ENCODE assay signal across 9 cellular contexts in the genomic region with DNA sequence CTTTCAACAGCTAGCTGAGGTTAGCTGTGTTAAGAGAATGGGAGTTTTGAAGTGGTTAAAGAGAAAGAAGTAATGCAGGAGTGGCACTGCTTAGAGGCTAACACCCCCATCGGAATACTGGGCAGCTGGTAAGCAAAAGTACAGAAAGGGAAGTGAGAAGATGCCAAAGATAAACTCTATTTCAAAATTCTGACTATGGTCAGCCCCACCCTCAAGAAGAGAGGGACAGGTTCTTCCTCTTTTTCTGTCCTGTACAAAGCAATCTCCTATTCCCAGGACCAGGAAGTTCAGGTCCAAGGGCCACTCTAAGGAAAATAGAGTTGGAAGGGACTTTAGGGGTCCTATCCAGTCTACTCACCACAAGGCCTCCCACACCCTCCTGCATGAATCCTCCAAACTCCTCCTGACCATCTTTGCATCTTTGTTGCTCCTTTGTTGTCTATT. TPM values are rescaled to one million over a fixed set of nuclear protein-coding genes. Genes with fewer than 3 reads are reported as not detected.
DNase-seq lines count a peak whose midpoint lies in the region; ATAC-seq, FAIRE-seq and TF ChIP-seq lines count a peak whose summit lies in the region.
"Had no signal": no experiment of that assay in that cellular context is flagged by ENCODE, and none has a peak within 500 bp of the region (broad histone marks: within the 10 kb centered on the region; RNA-seq: fewer than 3 reads in every experiment).

No MANE protein-coding gene starts in this region.

- H3K79me2 ChIP-seq in K562 (ENCODE audit: control insufficient read depth, insufficient read depth, low read length), result no peaks in the 10 kb centered on the region

- no peak overlapping the region for H3K9ac ChIP-seq in K562 (ENCODE audit: insufficient read depth in 1 of 2, low read depth in 2 of 2, low read length in 2 of 2)

- in situ Hi-C loops in K562 (cut with MboI), result no loop called here

- peak; percentile 82 for ATAC-seq in GM19455 (IDR thresholded peaks at IDR 0.05; ENCODE audit: unreplicated experiment)
- ATAC-seq in HG03457 (IDR thresholded peaks at IDR 0.05; ENCODE audit: unreplicated experiment), result peak; percentile 67
- ATAC-seq in K562, result peak; percentile 60

- POLR2A ChIA-PET in CD8-positive, alpha-beta memory T cell (lab: Charles Lee), result no interaction called here
- POLR2A ChIA-PET in K562 (lab: Yijun Ruan, JAX), result interaction anchor here (0.9 to 1.1 kb wide), 2 partner anchors 11 to 87 kb away, joined by 3 read pairs; no protein-coding TSS in a partner anchor

- no peak for TF ChIP-seq RAD21 in K562 (CRISPR knock-in tag; conservative IDR thresholded peaks at IDR 0.05 in 1 of 2, IDR thresholded peaks at IDR 0.05 in 1 of 2)

- TF ChIP-seq POLR2A in K562 (conservative IDR thresholded peaks at IDR 0.05), result no peak
- TF ChIP-seq POLR2A in H54 (IDR thresholded peaks at IDR 0.05; ENCODE audit: low read depth, low read length), result no peak

- no peaks in the 10 kb centered on the region for H4K20me1 ChIP-seq in K562 (replicated peaks; ENCODE audit: control insufficient read depth, insufficient read depth, low read length)

- no peaks in the 10 kb centered on the region for H3K9me3 Mint-ChIP-seq in CD8-positive, alpha-beta memory T cell

- no peaks in the 10 kb centered on the region for H3K36me3 ChIP-seq in CD8-positive, alpha-beta memory T cell (ENCODE audit: insufficient read depth, low read length)
- no peaks in the 10 kb centered on the region for H3K36me3 ChIP-seq in K562 (ENCODE audit: control insufficient read depth, insufficient read depth, low read length)

- CTCF ChIA-PET in CD8-positive, alpha-beta memory T cell (lab: Charles Lee), result no interaction called here
- CTCF ChIA-PET in K562 (lab: Yijun Ruan, JAX; ENCODE audit: low intra/inter-chr PET ratio), result no interaction called here

- no peak overlapping the region for H3K4me3 ChIP-seq in CD8-positive, alpha-beta memory T cell (ENCODE audit: low read length)
- H3K4me3 ChIP-seq in K562, result no peak overlapping the region

- FAIRE-seq in K562 (lab: Jason Lieb, UNC), result peak; percentile 74
- FAIRE-seq in H54 (lab: Jason Lieb, UNC), result no peak

- H3K27ac ChIP-seq in CD8-positive, alpha-beta memory T cell (ENCODE audit: low read depth, low read length), result no peak overlapping the region
- H3K27ac ChIP-seq in K562 (ENCODE audit: extremely low read depth, low read depth, low read length), result no peak overlapping the region

- H3K4me2 ChIP-seq in K562 (ENCODE audit: insufficient read depth, low read length), result no peak overlapping the region

- no peaks in the 10 kb centered on the region for H3K36me3 Mint-ChIP-seq in CD8-positive, alpha-beta memory T cell

- intact Hi-C loops in K562 (cut with micrococcal nuclease), result no loop called here

- H3K4me1 Mint-ChIP-seq in CD8-positive, alpha-beta memory T cell, result peaks cover 42 to 55% (median 48%) of the 10 kb centered on the region in 3 donors

- TF ChIP-seq EP300 in K562 (IDR thresholded peaks at IDR 0.05; ENCODE audit: low read length), result no peak

- peak in 1 of 5 donors; percentile 16 for DNase-seq in CD8-positive, alpha-beta memory T cell
- DNase-seq in K562 (ENCODE audit: extremely low read depth in 1 of 4, low spot score in 3 of 4) (no peak), H54 (ENCODE audit: insufficient read length, low spot score) (no peak), NCI-H446 treated with DMSO at 0.1 percent for 48 hours (lab: John Stamatoyannopoulos, UW) (no peak), NCI-H1436 (lab: John Stamatoyannopoulos, UW) (no peak), NCI-H774 (lab: John Stamatoyannopoulos, UW) (no peak)
- DNase-seq: left cardiac atrium had no signal

- peak overlapping the region in 5 of 8 donors; percentile 7 to 58 (median 25) for H3K27ac Mint-ChIP-seq in CD8-positive, alpha-beta memory T cell

- peak overlapping the region in 4 of 7 donors; percentile 6 to 57 (median 32) for H3K4me3 Mint-ChIP-seq in CD8-positive, alpha-beta memory T cell

- H3K9me1 ChIP-seq in K562 (ENCODE audit: control insufficient read depth, insufficient read depth, low read length), result no peaks in the 10 kb centered on the region

- peak overlapping the region; percentile 4; the same call in 1 of the 2 replicates for H2AFZ ChIP-seq in K562 (ENCODE audit: low read depth, low read length)

- TF ChIP-seq CTCF in K562 (IDR thresholded peaks at IDR 0.05 in 2 of 3, conservative IDR thresholded peaks at IDR 0.05 in 1 of 3; ENCODE audit: insufficient read depth in 2 of 3, low read depth in 1 of 3, low read length in 3 of 3), result no peak

- peaks cover 31% of the 10 kb centered on the region for H3K4me1 ChIP-seq in CD8-positive, alpha-beta memory T cell (ENCODE audit: insufficient read depth, low read length)
- peaks cover 3 to 21% of the 10 kb centered on the region in 2 experiments; a peak in 3 of 5 replicates for H3K4me1 ChIP-seq in K562 (replicated peaks in 1 of 2; ENCODE audit: control insufficient read depth in 2 of 2, insufficient read depth in 2 of 2, low read length in 2 of 2)

- H3K27me3 Mint-ChIP-seq in CD8-positive, alpha-beta memory T cell, result no peaks in the 10 kb centered on the region

- 0% methylated on average over 1 of the region's 1 CpG for WGBS in K562 (ENCODE audit: insufficient coverage, low coverage, missing lambda C conversion rate)

- no TSS peak for BruUV-seq in K562 (replicated peaks; lab: Mats Ljungman, UMichigan)

- H3K27me3 ChIP-seq in CD8-positive, alpha-beta memory T cell (ENCODE audit: insufficient read depth, low read length, poor library complexity, severe bottlenecking), result no peaks in the 10 kb centered on the region
- H3K27me3 ChIP-seq in K562 (ENCODE audit: control insufficient read depth in 2 of 2, insufficient read depth in 2 of 2, low read length in 2 of 2), result no peaks in the 10 kb centered on the region

- H3K9me3 ChIP-seq in CD8-positive, alpha-beta memory T cell (ENCODE audit: low read length), result no peaks in the 10 kb centered on the region
- H3K9me3 ChIP-seq in K562 (replicated peaks; ENCODE audit: control insufficient read depth, insufficient read depth, low read depth, low read length), result no peaks in the 10 kb centered on the region

TF ChIP-seq in K562, 482 proteins besides CTCF, POLR2A, EP300 and RAD21 (continues in another document):
- TF ChIP-seq SPI1 (IDR thresholded peaks at IDR 0.05; ENCODE audit: borderline replicate concordance, low read depth, low read length) (peak; percentile 88), AFF4 (CRISPR knock-in tag; IDR thresholded peaks at IDR 0.05) (no peak), CBFA2T2 (conservative IDR thresholded peaks at IDR 0.05) (0 out of 2 replicates have a peak, but pooled peaks have one; percentile 2), TBP (optimal IDR thresholded peaks at IDR 0.05; ENCODE audit: low read depth, low read length) (no peak), CEBPB (tag; IDR thresholded peaks at IDR 0.05) (0 out of 2 replicates have a peak, but pooled peaks have one; percentile 28), XRCC4 (IDR thresholded peaks at IDR 0.05; ENCODE audit: extremely low read depth, insufficient read depth, insufficient read length) (no peak), GATA2 (CRISPR knock-in tag; IDR thresholded peaks at IDR 0.05) (peak; percentile 67), ARID1B (IDR thresholded peaks at IDR 0.05) (peak; percentile 34; the same call in 1 of the 2 replicates), MTA2 (IDR thresholded peaks at IDR 0.05; ENCODE audit: low read depth) (0 out of 2 replicates have a peak, but pooled peaks have one; percentile 18)

RNA-seq across cellular contexts. Expression of gene JAK2, which starts 45.9 kb away (rescaled TPM):
- total RNA-seq in CD8-positive, alpha-beta memory T cell, result 10 to 100 TPM; 24.9 to 25.1 TPM
- 9.6 TPM for polyA plus RNA-seq in CD8-positive, alpha-beta memory T cell
- 47.2 and 144 TPM in 2 replicates for total RNA-seq in K562 (2011; cell fraction: chromatin; rRNA removed; ENCODE audit: low replicate concordance)
- total RNA-seq in K562 (2011; cell fraction: nucleolus; rRNA removed), result 15.7 and 20.1 TPM in 2 replicates
- 35.0 and 35.2 TPM in 2 replicates for total RNA-seq in K562 (2011; cell fraction: nucleoplasm; rRNA removed)
- total RNA-seq in K562 (2014; rRNA removed) (10.1 and 10.6 TPM in 2 replicates), K562 (2014; rRNA removed; fragmentation: Illumina TruSeq; extraction: Trizol) (21.4 and 23.8 TPM in 2 replicates), K562 (2015; rRNA removed; fragmentation: Illumina TruSeq; extraction: Trizol) (20.7 and 21.5 TPM in 2 replicates), K562 (2021) (16.5 and 18.5 TPM in 2 replicates)
- polyA plus RNA-seq in K562 (2011; rRNA removed) (21.4 and 23.4 TPM in 2 replicates), K562 (2014; fragmentation: Illumina TruSeq; extraction: Trizol) (12.7 and 15.3 TPM in 2 replicates), K562 (2014; fragmentation: Nextera tagmentation; extraction: Ambion mirVana) (1 to 10 TPM; 4.7 to 5.1 TPM), K562 (2014; rRNA removed) (9.8 and 13.4 TPM in 2 replicates)
- 3.8 and 11.2 TPM in 2 replicates for polyA plus RNA-seq in K562 (2011; cell fraction: cytosol; rRNA removed)
- 16.9 and 26.8 TPM in 2 replicates for polyA plus RNA-seq in K562 (2011; cell fraction: nucleus; rRNA removed)
- polyA plus RNA-seq in K562 (2012), result 10.4 and 11.5 TPM in 2 replicates
- polyA minus RNA-seq in K562 (2011; rRNA and poly(A)+ RNA removed), result 70.6 and 91.4 TPM in 2 replicates
- polyA minus RNA-seq in K562 (2011; cell fraction: cytosol; rRNA and poly(A)+ RNA removed), result 13.9 and 19.0 TPM in 2 replicates
- polyA minus RNA-seq in K562 (2011; cell fraction: nucleus; rRNA and poly(A)+ RNA removed), result 34.7 and 74.5 TPM in 2 replicates
